ENCODE assay signal across 23 cellular contexts in the genomic region with DNA sequence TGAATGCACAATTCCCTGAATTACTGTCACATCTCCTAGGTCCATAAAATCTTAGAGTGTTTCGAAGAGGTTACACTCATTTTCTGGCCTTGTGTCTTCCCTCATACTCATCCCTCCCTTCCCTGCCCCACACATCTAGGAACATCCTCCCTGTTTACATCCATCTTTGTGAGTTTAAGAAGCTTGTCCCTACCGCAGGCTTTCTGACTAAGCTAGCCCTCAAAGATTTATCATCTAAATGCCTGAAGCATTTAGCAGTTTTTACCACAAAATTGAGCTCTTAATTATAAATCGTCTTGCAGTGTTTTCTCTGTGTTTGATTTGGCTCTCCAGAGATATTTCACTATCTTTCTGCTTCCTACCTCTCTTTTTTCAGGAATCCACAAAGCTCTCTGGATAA.
A peak's percentile ranks its signal among the peaks of the same experiment; 100 is the strongest.
DNase-seq lines count a peak whose midpoint lies in the region; ATAC-seq and TF ChIP-seq lines count a peak whose summit lies in the region.
"Had no signal": no experiment of that assay in that cellular context is flagged by ENCODE, and none has a peak within 500 bp of the region (broad histone marks: within the 10 kb centered on the region; RNA-seq: fewer than 3 reads in every experiment).

No MANE protein-coding gene starts in this region.

- no peaks in the 10 kb centered on the region for H3K9me3 ChIP-seq in smooth muscle cell (replicated peaks; ENCODE audit: low read depth)
- H3K9me3 ChIP-seq: BE2C, body of pancreas, tibial artery had no signal

- H3K36me3 ChIP-seq in smooth muscle cell (ENCODE audit: low read depth) = no peaks in the 10 kb centered on the region
- H3K36me3 ChIP-seq in H7 (replicated peaks; ENCODE audit: control insufficient read depth, insufficient read depth, low read length) = peaks cover 4% of the 10 kb centered on the region
- H3K36me3 ChIP-seq: BE2C, tibial artery had no signal

- ATAC-seq in GM21528 (IDR thresholded peaks at IDR 0.05; ENCODE audit: low FRiP score, unreplicated experiment) = no peak
- ATAC-seq in activated CD8-positive, alpha-beta T cell treated with anti-CD3 and anti-CD28 coated beads for 36 hours = no peak
- ATAC-seq: activated CD4-positive, alpha-beta T cell treated with anti-CD3 and anti-CD28 coated beads for 36 hours; body of pancreas; K562; naive thymus-derived CD4-positive, alpha-beta T cell had no signal

- H3K27ac ChIP-seq in smooth muscle cell (ENCODE audit: low read depth) = peak overlapping the region; percentile 20
- H3K27ac ChIP-seq: body of pancreas, tibial artery had no signal

- peak; percentile 52 for DNase-seq in ELR (ENCODE audit: low read depth)
- peak; percentile 46 for DNase-seq in LHCN-M2 (ENCODE audit: low read depth)
- DNase-seq in epithelial cell of esophagus (ENCODE audit: low read depth) = peak; percentile 4
- DNase-seq in smooth muscle cell (lab: John Stamatoyannopoulos, UW; ENCODE audit: unreplicated experiment) = no peak
- DNase-seq in H7 = no peak
- no peak for DNase-seq in activated CD8-positive, alpha-beta T cell treated with anti-CD3 and anti-CD28 coated beads for 36 hours
- DNase-seq: activated CD4-positive, alpha-beta T cell treated with anti-CD3 and anti-CD28 coated beads for 36 hours; activated naive CD4-positive, alpha-beta T cell treated with anti-CD3 and anti-CD28 coated beads, Interleukin-2, amount 50 U/mL, for 16 hours; BE2C; body of pancreas; DND-41; effector CD8-positive, alpha-beta T cell; glutamatergic neuron; MV-4-11; naive thymus-derived CD4-positive, alpha-beta T cell; NCI-H187; NCI-H748 treated with DMSO at 0.1 percent for 48 hours; Right ventricle myocardium superior; stimulated activated CD4-positive, alpha-beta T cell treated with anti-CD3 and anti-CD28 coated beads, Interleukin-4, amount 100 ng/mL, for 24 hours; tibial artery had no signal

- H3K4me3 Mint-ChIP-seq in activated CD8-positive, alpha-beta T cell treated with anti-CD3 and anti-CD28 coated beads for 36 hours = no peak overlapping the region
- H3K4me3 Mint-ChIP-seq: activated CD4-positive, alpha-beta T cell treated with anti-CD3 and anti-CD28 coated beads for 36 hours; naive thymus-derived CD4-positive, alpha-beta T cell; stimulated activated naive CD8-positive, alpha-beta T cell treated with anti-CD3 and anti-CD28 coated beads, Interleukin-15, Interleukin-2, amounts not matched to agents 100 ng/mL and 50 ng/mL, for 24 hours had no signal

- no peaks in the 10 kb centered on the region for H3K27me3 Mint-ChIP-seq in activated CD8-positive, alpha-beta T cell treated with anti-CD3 and anti-CD28 coated beads for 36 hours
- H3K27me3 Mint-ChIP-seq: activated CD4-positive, alpha-beta T cell treated with anti-CD3 and anti-CD28 coated beads for 36 hours; naive thymus-derived CD4-positive, alpha-beta T cell; stimulated activated naive CD8-positive, alpha-beta T cell treated with anti-CD3 and anti-CD28 coated beads, Interleukin-15, Interleukin-2, amounts not matched to agents 100 ng/mL and 50 ng/mL, for 24 hours had no signal

- TF ChIP-seq CTCF in epithelial cell of esophagus (IDR thresholded peaks at IDR 0.05; ENCODE audit: insufficient read depth, low read depth, low read length, missing control alignments) (no peak), smooth muscle cell (IDR thresholded peaks at IDR 0.05; ENCODE audit: borderline replicate concordance, insufficient read depth, poor library complexity, severe bottlenecking) (no peak)
- no peak for TF ChIP-seq CTCF in activated CD8-positive, alpha-beta T cell treated with anti-CD3 and anti-CD28 coated beads for 36 hours (IDR thresholded peaks at IDR 0.05)

- intact Hi-C loops in activated CD8-positive, alpha-beta T cell treated with anti-CD3 and anti-CD28 coated beads for 36 hours (cut with micrococcal nuclease) = no loop called here

- no peaks in the 10 kb centered on the region for H3K4me1 ChIP-seq in smooth muscle cell (ENCODE audit: low read depth)
- H3K4me1 ChIP-seq: body of pancreas had no signal

- WGBS in smooth muscle cell (ENCODE audit: low lambda C conversion rate) = 24% methylated on average over 3 of the region's 3 CpGs

- H3K9me3 Mint-ChIP-seq in activated CD8-positive, alpha-beta T cell treated with anti-CD3 and anti-CD28 coated beads for 36 hours = no peaks in the 10 kb centered on the region
- H3K9me3 Mint-ChIP-seq: naive thymus-derived CD4-positive, alpha-beta T cell; stimulated activated naive CD8-positive, alpha-beta T cell treated with anti-CD3 and anti-CD28 coated beads, Interleukin-15, Interleukin-2, amounts not matched to agents 100 ng/mL and 50 ng/mL, for 24 hours had no signal

- no peaks in the 10 kb centered on the region for H3K36me3 Mint-ChIP-seq in activated CD8-positive, alpha-beta T cell treated with anti-CD3 and anti-CD28 coated beads for 36 hours (ENCODE audit: low read depth)
- H3K36me3 Mint-ChIP-seq: naive thymus-derived CD4-positive, alpha-beta T cell had no signal

- H3F3A ChIP-seq in smooth muscle cell (ENCODE audit: low read depth) = no peaks in the 10 kb centered on the region

- H3K9ac ChIP-seq in smooth muscle cell (ENCODE audit: low read depth) = no peak overlapping the region

- H3K4me3 ChIP-seq in epithelial cell of esophagus (ENCODE audit: low read length) = no peak overlapping the region
- no peak overlapping the region for H3K4me3 ChIP-seq in smooth muscle cell
- H3K4me3 ChIP-seq in H7 (ENCODE audit: insufficient read depth, low read depth, low read length) = no peak overlapping the region
- H3K4me3 ChIP-seq: body of pancreas, K562, tibial artery had no signal

- H3K79me2 ChIP-seq in smooth muscle cell (ENCODE audit: low read depth) = no peaks in the 10 kb centered on the region

- POLR2A ChIA-PET in activated CD8-positive, alpha-beta T cell treated with anti-CD3 and anti-CD28 coated beads for 36 hours (lab: Charles Lee) = no interaction called here

- H4K20me1 ChIP-seq in smooth muscle cell (ENCODE audit: low read depth) = no peaks in the 10 kb centered on the region

- CTCF ChIA-PET in activated CD8-positive, alpha-beta T cell treated with anti-CD3 and anti-CD28 coated beads for 36 hours (lab: Charles Lee) = interaction anchor here (1.8 kb wide), 1 partner anchor 11 kb away, joined by 7 read pairs; no protein-coding TSS in a partner anchor

- no peak overlapping the region for H2AFZ ChIP-seq in smooth muscle cell (ENCODE audit: low read depth)

- no peaks in the 10 kb centered on the region for H3K4me1 Mint-ChIP-seq in activated CD8-positive, alpha-beta T cell treated with anti-CD3 and anti-CD28 coated beads for 36 hours (ENCODE audit: low read depth)
- H3K4me1 Mint-ChIP-seq: activated CD4-positive, alpha-beta T cell treated with anti-CD3 and anti-CD28 coated beads for 36 hours; naive thymus-derived CD4-positive, alpha-beta T cell had no signal

- H3K27ac Mint-ChIP-seq in activated CD8-positive, alpha-beta T cell treated with anti-CD3 and anti-CD28 coated beads for 36 hours = no peak overlapping the region
- H3K27ac Mint-ChIP-seq: activated CD4-positive, alpha-beta T cell treated with anti-CD3 and anti-CD28 coated beads for 36 hours; naive thymus-derived CD4-positive, alpha-beta T cell; stimulated activated naive CD8-positive, alpha-beta T cell treated with anti-CD3 and anti-CD28 coated beads, Interleukin-15, Interleukin-2, amounts not matched to agents 100 ng/mL and 50 ng/mL, for 24 hours had no signal

- no peaks in the 10 kb centered on the region for H3K27me3 ChIP-seq in smooth muscle cell (ENCODE audit: low read depth)
- H3K27me3 ChIP-seq in H7 (ENCODE audit: control insufficient read depth, insufficient read depth, low read length) = no peaks in the 10 kb centered on the region
- H3K27me3 ChIP-seq: BE2C, body of pancreas, tibial artery had no signal

- no peak overlapping the region for H3K4me2 ChIP-seq in smooth muscle cell

Comparison
In these comparisons a context has a peak if more than half of its experiments do, and no peak if none do; other contexts are left out.
1. DNase-seq: peak in ELR (single experiment), LHCN-M2 (single experiment) and epithelial cell of esophagus (single experiment); none in smooth muscle cell (single experiment), H7 (single experiment) and activated CD8-positive, alpha-beta T cell treated with anti-CD3 and anti-CD28 coated beads for 36 hours (single experiment).